Comparison of ENCODE assay signal across 16 cellular contexts in the genomic region with DNA sequence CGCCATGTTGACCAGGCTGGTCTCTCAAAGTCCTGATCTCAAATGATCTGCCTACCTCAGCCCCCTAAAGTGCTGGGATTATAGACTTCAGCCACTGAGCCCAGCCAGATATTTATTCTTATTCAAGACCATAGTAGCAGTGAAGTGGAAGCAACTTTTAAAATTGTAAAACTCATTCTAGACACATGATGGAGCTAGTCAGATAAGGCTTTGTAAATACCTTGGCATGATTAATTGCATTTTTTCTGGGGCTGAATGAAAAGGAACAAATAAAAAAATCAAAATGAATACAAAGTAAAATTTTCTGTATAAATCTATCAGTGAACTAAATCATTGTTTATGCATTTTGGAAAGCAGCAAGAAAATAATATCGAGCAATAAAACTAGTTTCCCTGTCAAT.
DNase-seq lines count a peak whose midpoint lies in the region; ATAC-seq, FAIRE-seq and TF ChIP-seq lines count a peak whose summit lies in the region.
"Had no signal": no experiment of that assay in that cellular context is flagged by ENCODE, and none has a peak within 500 bp of the region (broad histone marks: within the 10 kb centered on the region; RNA-seq: fewer than 3 reads in every experiment).

No MANE protein-coding gene starts in this region.

- H3K9ac ChIP-seq in OCI-LY1 (ENCODE audit: low read length), result peak overlapping the region; percentile 37; the same call in 1 of the 2 replicates

- TF ChIP-seq CTCF in GM12864 (IDR thresholded peaks at IDR 0.05; ENCODE audit: low read depth, low read length, missing control alignments) (peak; percentile 15), OCI-LY1 (IDR thresholded peaks at IDR 0.05; ENCODE audit: low read length) (peak; percentile 57)

- FAIRE-seq in A204.1 (lab: Jason Lieb, UNC), result peak; percentile 79
- FAIRE-seq: pancreas had no signal

- H3K4me3 ChIP-seq in GM12864 (ENCODE audit: low read depth, low read length) (no peak overlapping the region), OCI-LY1 (ENCODE audit: low read depth, low read length, poor library complexity, severe bottlenecking) (no peak overlapping the region)
- H3K4me3 ChIP-seq: breast epithelium, pancreas had no signal

- peak overlapping the region; percentile 28; the same call in 1 of the 2 replicates for H3K4me2 ChIP-seq in OCI-LY1 (ENCODE audit: low read length)

- H3K36me3 ChIP-seq in OCI-LY1 (ENCODE audit: insufficient read depth, low read length), result peaks cover 12% of the 10 kb centered on the region
- H3K36me3 ChIP-seq: breast epithelium, pancreas had no signal

- H3F3A ChIP-seq in OCI-LY1 (ENCODE audit: insufficient read depth, low read length), result no peaks in the 10 kb centered on the region

- no peaks in the 10 kb centered on the region for H3K9me2 ChIP-seq in OCI-LY1 (ENCODE audit: low read depth, low read length)

- no peaks in the 10 kb centered on the region for H3K9me3 ChIP-seq in OCI-LY1 (ENCODE audit: low read length)
- H3K9me3 ChIP-seq: breast epithelium, pancreas had no signal

- H3K4me1 ChIP-seq in OCI-LY1 (ENCODE audit: insufficient read depth, low read length, severe bottlenecking), result peaks cover 42% of the 10 kb centered on the region
- H3K4me1 ChIP-seq: breast epithelium, pancreas had no signal

- DNase-seq in GM12864 (ENCODE audit: low read depth) (no peak), fibroblast of gingiva (ENCODE audit: low read depth) (peak; percentile 8), NCI-H748 (lab: John Stamatoyannopoulos, UW; ENCODE audit: unreplicated experiment) (no peak), NCI-H2196 (lab: John Stamatoyannopoulos, UW; ENCODE audit: unreplicated experiment) (no peak), inferior parietal cortex (ENCODE audit: extremely low spot score) (no peak)
- DNase-seq: activated T-cell treated with anti-CD3 and anti-CD28 coated beads, Interleukin-2, amount 50 U/mL, for 4 hours; CD4-positive, CD25-positive, alpha-beta regulatory T cell; left cardiac atrium; NCI-H1436; pancreas; stimulated activated CD4-positive, alpha-beta T cell treated with anti-CD3 and anti-CD28 coated beads, Interleukin-2, amount 100 ng/mL, for 24 hours had no signal

- no peak overlapping the region for H2AFZ ChIP-seq in OCI-LY1 (ENCODE audit: low read length)

- no peaks in the 10 kb centered on the region for H3K27me3 ChIP-seq in OCI-LY1 (ENCODE audit: insufficient read depth, low read length)
- H3K27me3 ChIP-seq: breast epithelium, pancreas had no signal

- H3K27ac ChIP-seq in OCI-LY1 (ENCODE audit: low read depth, low read length, poor library complexity, severe bottlenecking), result peak overlapping the region; percentile 74
- H3K27ac ChIP-seq: breast epithelium, pancreas had no signal

- H3K79me2 ChIP-seq in OCI-LY1 (ENCODE audit: insufficient read depth, low read length), result peaks cover 36% of the 10 kb centered on the region

- H4K20me1 ChIP-seq in OCI-LY1 (ENCODE audit: insufficient read depth, low read length), result no peaks in the 10 kb centered on the region

- ATAC-seq in GM18858 (IDR thresholded peaks at IDR 0.05; ENCODE audit: unreplicated experiment), result no peak
- ATAC-seq: activated T-cell treated with anti-CD3 and anti-CD28 coated beads, Interleukin-2, amount 50 U/mL, for 4 hours; left cardiac atrium; pancreas; WTC11 had no signal
